In genomic region chr18:8979258-8979988, GRCh38 we compare ENCODE assay signal across 2 cellular contexts.
TF ChIP-seq lines count a peak whose summit lies in the region.

No MANE protein-coding gene starts in this region.

TF ChIP-seq in HCT116, 20 proteins besides CTCF, POLR2A, EP300 and RAD21:
- TF ChIP-seq CEBPB (IDR thresholded peaks at IDR 0.05; ENCODE audit: low read depth): no peak
- TF ChIP-seq EZH2 (IDR thresholded peaks at IDR 0.05): no peak
- TF ChIP-seq ZFX (IDR thresholded peaks at IDR 0.05): no peak
- TF ChIP-seq FOSL1 (IDR thresholded peaks at IDR 0.05; ENCODE audit: low read depth): no peak

TF ChIP-seq in GM12878, 131 proteins besides CTCF, POLR2A, EP300 and RAD21:
- TF ChIP-seq JUNB (IDR thresholded peaks at IDR 0.05) (peak; percentile 8; the same call in 1 of the 2 replicates), KDM1A (IDR thresholded peaks at IDR 0.05; ENCODE audit: borderline replicate concordance) (no peak), ATF7 (IDR thresholded peaks at IDR 0.05; ENCODE audit: low read depth) (no peak), RFX5 (IDR thresholded peaks at IDR 0.05; ENCODE audit: low read depth, low read length) (no peak), PAX8 (IDR thresholded peaks at IDR 0.05) (no peak), TARDBP (IDR thresholded peaks at IDR 0.05; ENCODE audit: borderline replicate concordance) (no peak), ZZZ3 (IDR thresholded peaks at IDR 0.05; ENCODE audit: control insufficient read depth, insufficient read length, low read depth) (no peak), EED (IDR thresholded peaks at IDR 0.05; ENCODE audit: low read depth) (no peak)
TF ChIP-seq in GM12878: peak in this region for 1.
